8 cellular contexts compared by ENCODE assay signal in the genomic region with DNA sequence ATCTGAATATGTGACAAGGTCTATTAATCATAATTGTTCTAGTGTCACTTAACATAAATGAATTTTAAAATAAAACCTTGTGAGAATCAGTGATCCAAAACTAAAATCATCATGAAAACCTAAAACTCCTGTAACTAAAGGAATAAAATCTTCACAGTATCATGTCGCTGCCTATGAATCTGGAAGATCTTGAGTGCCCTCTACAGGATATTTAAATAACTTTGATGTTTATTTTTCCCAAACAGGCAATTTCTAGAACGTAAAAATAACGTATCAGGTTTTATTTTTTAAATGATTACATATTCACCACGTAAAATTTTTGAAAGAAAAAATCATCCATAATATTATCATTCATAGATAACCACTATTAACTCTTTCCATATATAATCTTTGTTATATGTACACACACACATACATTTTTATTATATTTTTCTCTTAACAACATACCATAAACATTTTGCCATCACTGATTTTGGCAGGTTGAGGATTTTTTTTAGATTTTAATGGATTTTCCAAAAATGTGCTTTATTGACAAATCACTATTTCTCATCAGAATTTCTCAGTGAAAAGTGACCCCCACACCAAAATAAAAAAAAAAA.
DNase-seq lines count a peak whose midpoint lies in the region; ATAC-seq and TF ChIP-seq lines count a peak whose summit lies in the region.

No MANE protein-coding gene starts in this region.

- peaks cover 35% of the 10 kb centered on the region for H3K27me3 Mint-ChIP-seq in T-helper 17 cell

- no peaks in the 10 kb centered on the region for H3K9me3 ChIP-seq in T-helper 17 cell (ENCODE audit: control insufficient read depth, low read length, poor library complexity, severe bottlenecking)

- TF ChIP-seq CTCF in GM12864 (IDR thresholded peaks at IDR 0.05; ENCODE audit: low read depth, low read length, missing control alignments) = peak; percentile 33

- H3K36me3 Mint-ChIP-seq in T-helper 17 cell (ENCODE audit: low read depth) = no peaks in the 10 kb centered on the region

- H3K27ac Mint-ChIP-seq in T-helper 17 cell = no peak overlapping the region

- no peak overlapping the region for H3K4me3 Mint-ChIP-seq in T-helper 17 cell

- ATAC-seq in T-helper 17 cell = no peak
- no peak for ATAC-seq in HG03378 (IDR thresholded peaks at IDR 0.05; ENCODE audit: unreplicated experiment)

- no peak overlapping the region for H3K4me3 ChIP-seq in GM12864 (ENCODE audit: low read depth, low read length)

- H3K4me1 Mint-ChIP-seq in T-helper 17 cell = no peaks in the 10 kb centered on the region

- DNase-seq in A172 (ENCODE audit: low spot score) (peak; percentile 25), GM12864 (ENCODE audit: low read depth) (no peak), NCI-H1417 (lab: John Stamatoyannopoulos, UW) (peak in 2 of 3 experiments; percentile 37 to 66), astrocyte of the hippocampus (ENCODE audit: low read depth, low spot score) (peak; percentile 45), kidney tubule cell (ENCODE audit: low spot score) (peak; percentile 53), retina (no peak), T-helper 17 cell (no peak)

Comparison
In these comparisons a context has a peak if more than half of its experiments do, and no peak if none do; other contexts are left out.
1. DNase-seq: peak in A172 (single experiment), NCI-H1417 (2 of 3), astrocyte of the hippocampus (single experiment) and kidney tubule cell (single experiment); none in GM12864 (single experiment), retina (single experiment) and T-helper 17 cell (0 of 3).